ENCODE assay signal across 8 cellular contexts in the genomic region with DNA sequence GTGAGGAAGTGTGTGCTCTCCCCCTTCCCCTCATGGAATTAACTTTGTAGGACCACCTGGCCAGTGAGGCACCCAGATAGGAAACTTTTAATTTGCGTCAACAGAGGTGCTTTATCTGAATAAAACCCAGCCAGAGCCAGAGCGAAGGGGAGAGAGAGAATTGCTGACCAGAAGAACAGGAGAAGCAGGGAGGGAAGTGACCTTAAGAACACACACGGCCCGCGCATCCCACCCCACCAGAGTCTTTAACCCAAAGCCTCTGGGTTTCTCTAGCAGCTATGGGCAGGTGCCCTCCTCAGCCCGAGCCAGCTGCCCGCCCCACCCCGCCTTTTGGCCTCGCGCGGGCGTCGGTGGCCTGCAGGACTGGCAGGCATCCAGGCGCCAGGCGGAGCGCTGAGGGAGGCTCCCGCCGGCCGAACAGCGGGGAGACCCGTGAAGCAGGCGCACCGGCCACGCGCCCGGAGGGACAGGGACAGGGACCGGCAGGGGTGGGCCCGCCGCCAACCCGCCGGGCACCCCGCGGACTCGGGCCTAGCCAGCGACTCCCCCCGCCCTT. TPM values are rescaled to one million over a fixed set of nuclear protein-coding genes. Genes with fewer than 3 reads are reported as not detected.
DNase-seq lines count a peak whose midpoint lies in the region; ATAC-seq and TF ChIP-seq lines count a peak whose summit lies in the region.

No MANE protein-coding gene starts in this region.

- peak overlapping the region; percentile 83 for H3K4me3 ChIP-seq in fibroblast of pulmonary artery (replicated peaks; ENCODE audit: low read depth, low read length)
- peak overlapping the region; percentile 85 for H3K4me3 ChIP-seq in naive thymus-derived CD4-positive, alpha-beta T cell (ENCODE audit: low read length)

- ATAC-seq in GM19035 (IDR thresholded peaks at IDR 0.05; ENCODE audit: unreplicated experiment) (peak; percentile 44), HG03159 (IDR thresholded peaks at IDR 0.05; ENCODE audit: unreplicated experiment) (peak; percentile 33)
- ATAC-seq in activated T-cell treated with anti-CD3 and anti-CD28 coated beads, Interleukin-2, amount 50 U/mL, for 72 hours (replicated peaks in 1 of 2) = peak; percentile 12 to 20
- peak; percentile 17 for ATAC-seq in naive thymus-derived CD4-positive, alpha-beta T cell

- H3K9me3 Mint-ChIP-seq in activated T-cell treated with anti-CD3 and anti-CD28 coated beads, Interleukin-2, amount 50 U/mL, for 72 hours = no peaks in the 10 kb centered on the region
- peaks cover 0 to 10% (median 0%) of the 10 kb centered on the region in 11 donors for H3K9me3 Mint-ChIP-seq in naive thymus-derived CD4-positive, alpha-beta T cell

- DNase-seq in CMK (ENCODE audit: low read depth) (peak; percentile 12), NCI-H524 (lab: John Stamatoyannopoulos, UW) (peak; percentile 36 to 70), fibroblast of pulmonary artery (ENCODE audit: low read depth) (peak; percentile 62), KG1 (lab: John Stamatoyannopoulos, UW) (no peak)
- DNase-seq in activated T-cell treated with anti-CD3 and anti-CD28 coated beads, Interleukin-2, amount 50 U/mL, for 72 hours = peak; percentile 60 to 72
- peak in 1 of 9 donors; percentile 67 for DNase-seq in naive thymus-derived CD4-positive, alpha-beta T cell

- H3K4me3 Mint-ChIP-seq in activated T-cell treated with anti-CD3 and anti-CD28 coated beads, Interleukin-2, amount 50 U/mL, for 72 hours = peak overlapping the region; percentile 97
- peak overlapping the region; percentile 90 to 100 (median 96) for H3K4me3 Mint-ChIP-seq in naive thymus-derived CD4-positive, alpha-beta T cell

- CTCF ChIA-PET in naive thymus-derived CD4-positive, alpha-beta T cell (lab: Charles Lee) = interaction anchor here (0.6 to 3.9 kb wide), 8 partner anchors 10 to 129 kb away, joined by 3 to 25 read pairs (median 5); a partner anchor contains a TSS

- POLR2A ChIA-PET in naive thymus-derived CD4-positive, alpha-beta T cell (lab: Charles Lee) = interaction anchor here (0.6 to 5.5 kb wide), 30 partner anchors 9 to 983 kb away, joined by 3 to 212 read pairs (median 4); a partner anchor contains a TSS

- H3K27ac Mint-ChIP-seq in activated T-cell treated with anti-CD3 and anti-CD28 coated beads, Interleukin-2, amount 50 U/mL, for 72 hours = peak overlapping the region; percentile 99
- H3K27ac Mint-ChIP-seq in naive thymus-derived CD4-positive, alpha-beta T cell = peak overlapping the region; percentile 98 to 100 (median 99)

- H3K4me1 Mint-ChIP-seq in activated T-cell treated with anti-CD3 and anti-CD28 coated beads, Interleukin-2, amount 50 U/mL, for 72 hours (ENCODE audit: low read depth) = peaks cover 83% of the 10 kb centered on the region
- H3K4me1 Mint-ChIP-seq in naive thymus-derived CD4-positive, alpha-beta T cell = peaks cover 57 to 92% (median 89%) of the 10 kb centered on the region in 7 donors

- intact Hi-C loops in naive thymus-derived CD4-positive, alpha-beta T cell (cut with micrococcal nuclease) = loop anchor here (1.0 to 10.0 kb wide), 12 partner anchors 8 to 1965 kb away; a partner anchor contains a TSS

- TF ChIP-seq CTCF in fibroblast of pulmonary artery (IDR thresholded peaks at IDR 0.05; ENCODE audit: low read length, missing control alignments) = no peak

- H3K9me3 ChIP-seq in naive thymus-derived CD4-positive, alpha-beta T cell (ENCODE audit: control insufficient read depth in 2 of 3, low read length in 3 of 3) = no peaks in the 10 kb centered on the region

- peaks cover 13 to 18% of the 10 kb centered on the region in 2 donors for H3K36me3 Mint-ChIP-seq in activated T-cell treated with anti-CD3 and anti-CD28 coated beads, Interleukin-2, amount 50 U/mL, for 72 hours (ENCODE audit: insufficient read depth in 2 of 2)
- H3K36me3 Mint-ChIP-seq in naive thymus-derived CD4-positive, alpha-beta T cell = peaks cover 13 to 29% (median 24%) of the 10 kb centered on the region in 5 donors

- peaks cover 40 to 69% of the 10 kb centered on the region in 2 donors for H3K4me1 ChIP-seq in naive thymus-derived CD4-positive, alpha-beta T cell (ENCODE audit: control insufficient read depth in 2 of 2, insufficient read depth in 2 of 2, low read length in 2 of 2)

- H3K27me3 ChIP-seq in naive thymus-derived CD4-positive, alpha-beta T cell (ENCODE audit: control insufficient read depth in 2 of 2, insufficient read depth in 2 of 2, low read length in 2 of 2) = no peaks in the 10 kb centered on the region

- peak overlapping the region; percentile 99 for H3K27ac ChIP-seq in naive thymus-derived CD4-positive, alpha-beta T cell (ENCODE audit: low read depth, low read length)

- H3K27me3 Mint-ChIP-seq in activated T-cell treated with anti-CD3 and anti-CD28 coated beads, Interleukin-2, amount 50 U/mL, for 72 hours (ENCODE audit: low read depth) = no peaks in the 10 kb centered on the region
- peaks cover 0 to 2% (median 0%) of the 10 kb centered on the region in 5 donors for H3K27me3 Mint-ChIP-seq in naive thymus-derived CD4-positive, alpha-beta T cell

- H3K36me3 ChIP-seq in naive thymus-derived CD4-positive, alpha-beta T cell (ENCODE audit: control insufficient read depth in 2 of 3, insufficient read depth in 3 of 3, low read length in 3 of 3) = peaks cover 0 to 7% (median 0%) of the 10 kb centered on the region in 3 experiments

RNA-seq across cellular contexts. Expression of a gene that starts 0.6 kb away (rescaled TPM):
- 100 to 1,000 TPM in 1 of 2 donors, 10 to 100 TPM in 1; 91.3 to 105 TPM for total RNA-seq in activated T-cell treated with anti-CD3 and anti-CD28 coated beads, Interleukin-2, amount 50 U/mL, for 72 hours
- 100 to 1,000 TPM in 3 of 5 experiments, 10 to 100 TPM in 2; 79.0 to 184 (median 153) TPM for total RNA-seq in naive thymus-derived CD4-positive, alpha-beta T cell
- polyA plus RNA-seq in naive thymus-derived CD4-positive, alpha-beta T cell = 10 to 100 TPM; 50.4 to 72.6 TPM
